Comparison of ENCODE assay signal across 2 cellular contexts in genomic region chr11:110329441-110329840, GRCh38.
TF ChIP-seq lines count a peak whose summit lies in the region.

No MANE protein-coding gene starts in this region.

TF ChIP-seq in endothelial cell of umbilical vein, 7 proteins besides CTCF, POLR2A, EP300 and RAD21:
- TF ChIP-seq POLR2AphosphoS5 (IDR thresholded peaks at IDR 0.05; ENCODE audit: insufficient read depth, low read depth, low read length) (no peak), EZH2 (IDR thresholded peaks at IDR 0.05; ENCODE audit: borderline replicate concordance, low read depth, low read length, severe bottlenecking) (no peak), JUN (IDR thresholded peaks at IDR 0.05; ENCODE audit: borderline replicate concordance, insufficient read depth, insufficient read length, low read depth) (no peak), FOS (IDR thresholded peaks at IDR 0.05; ENCODE audit: borderline replicate concordance, insufficient read depth, low read length) (no peak)
TF ChIP-seq in endothelial cell of umbilical vein: peak in this region for 0.

TF ChIP-seq in GM12891, 5 proteins besides CTCF, POLR2A, EP300 and RAD21:
- no peak for TF ChIP-seq TAF1 (IDR thresholded peaks at IDR 0.05; ENCODE audit: low read depth, low read length)
- TF ChIP-seq PAX5 (IDR thresholded peaks at IDR 0.05; ENCODE audit: insufficient read depth, low read length, severe bottlenecking): no peak
- no peak for TF ChIP-seq POLR2AphosphoS5 (IDR thresholded peaks at IDR 0.05; ENCODE audit: low read depth, low read length)
- no peak for TF ChIP-seq POU2F2 (IDR thresholded peaks at IDR 0.05; ENCODE audit: low read depth, low read length)
- no peak for TF ChIP-seq SPI1 (IDR thresholded peaks at IDR 0.05; ENCODE audit: low read depth, low read length)
TF ChIP-seq in GM12891: peak in this region for 0.
